23 cellular contexts compared by ENCODE assay signal in genomic region chr4:137700072-137700471, GRCh38.
DNase-seq lines count a peak whose midpoint lies in the region; ATAC-seq and TF ChIP-seq lines count a peak whose summit lies in the region.
"Had no signal": no experiment of that assay in that cellular context is flagged by ENCODE, and none has a peak within 500 bp of the region (broad histone marks: within the 10 kb centered on the region; RNA-seq: fewer than 3 reads in every experiment).

No MANE protein-coding gene starts in this region.

- H3K4me3 ChIP-seq in fibroblast of pulmonary artery (replicated peaks; ENCODE audit: low read depth, low read length), result no peak overlapping the region
- H3K4me3 ChIP-seq: pancreas, tibial nerve had no signal

- intact Hi-C loops in posterior cingulate gyrus (cut with DNase I), result no loop called here

- no peak for TF ChIP-seq CTCF in fibroblast of pulmonary artery (IDR thresholded peaks at IDR 0.05; ENCODE audit: low read length, missing control alignments)

- no peak for ATAC-seq in HG03571 (IDR thresholded peaks at IDR 0.05; ENCODE audit: unreplicated experiment)
- ATAC-seq: activated CD4-positive, alpha-beta T cell treated with anti-CD3 and anti-CD28 coated beads for 36 hours; activated T-cell treated with anti-CD3 and anti-CD28 coated beads, Interleukin-2, amount 50 U/mL, for 72 hours; HepG2; stimulated activated naive B cell treated with anti-CD40 and anti-IgM and Interleukin-4, amounts not matched to agents 10 μg/mL and 1 μg/mL and 100 μg/mL, for 72 hours had no signal

- peak; percentile 2 for DNase-seq in M059J (ENCODE audit: low read depth)
- DNase-seq in astrocyte of the hippocampus (ENCODE audit: low read depth, low spot score), result peak; percentile 2
- peak; percentile 38 for DNase-seq in fibroblast of pulmonary artery (ENCODE audit: low read depth)
- DNase-seq in stromal cell of bone marrow (ENCODE audit: low read depth), result peak; percentile 34
- DNase-seq in posterior cingulate gyrus, result no peak
- DNase-seq in GF-D8 (lab: John Stamatoyannopoulos, UW), result no peak
- DNase-seq: activated CD4-positive, alpha-beta T cell treated with anti-CD3 and anti-CD28 coated beads for 36 hours; activated naive CD4-positive, alpha-beta T cell treated with anti-CD3 and anti-CD28 coated beads, Interleukin-2, amount 10 ng/mL, durations not matched to agents 7 days and 5 days; activated T-cell treated with anti-CD3 and anti-CD28 coated beads, Interleukin-2, amount 50 U/mL, for 72 hours; BE2C; Caco-2; HFFc6; NCI-H1436; NCI-H2171 treated with DMSO at 0.1 percent for 48 hours; NCI-H82; pancreas; SHP77 treated with DMSO at 0.1 percent for 48 hours; stimulated activated CD4-positive, alpha-beta T cell treated with anti-CD3 and anti-CD28 coated beads, Interleukin-2, amount 100 ng/mL, for 24 hours; stimulated activated naive B cell treated with anti-CD40 and anti-IgM and Interleukin-4, amounts not matched to agents 10 μg/mL and 1 μg/mL and 100 μg/mL, for 72 hours; T-helper 1 cell had no signal

Comparison
In these comparisons a context has a peak if more than half of its experiments do, and no peak if none do; other contexts are left out.
1. DNase-seq: peak in M059J (single experiment), astrocyte of the hippocampus (single experiment), fibroblast of pulmonary artery (single experiment) and stromal cell of bone marrow (single experiment); none in posterior cingulate gyrus (0 of 10) and GF-D8 (single experiment).